26 cellular contexts compared by ENCODE assay signal in genomic region chr2:164905307-164905706, GRCh38. TPM values are rescaled to one million over a fixed set of nuclear protein-coding genes. Genes with fewer than 3 reads are reported as not detected.
DNase-seq lines count a peak whose midpoint lies in the region; ATAC-seq and TF ChIP-seq lines count a peak whose summit lies in the region.
"Had no signal": no experiment of that assay in that cellular context is flagged by ENCODE, and none has a peak within 500 bp of the region (broad histone marks: within the 10 kb centered on the region; RNA-seq: fewer than 3 reads in every experiment).

No MANE protein-coding gene starts in this region.

- in situ Hi-C loops in IMR-90 (cut with MboI; ENCODE audit: low sequenced_read_pairs) = loop anchor here (25.0 kb wide), 1 partner anchor 168 kb away; no protein-coding TSS in a partner anchor

- ATAC-seq in GM23338 = no peak
- ATAC-seq in IMR-90 (ENCODE audit: low read depth) = no peak
- peak; percentile 75 for ATAC-seq in esophagus mucosa
- no peak for ATAC-seq in GM19452 (IDR thresholded peaks at IDR 0.05; ENCODE audit: unreplicated experiment)
- ATAC-seq: GM12878 had no signal

- H3K27me3 ChIP-seq in GM23338 (ENCODE audit: insufficient read depth) = no peaks in the 10 kb centered on the region
- H3K27me3 ChIP-seq in IMR-90 (ENCODE audit: control insufficient read depth, insufficient read depth, low read length) = no peaks in the 10 kb centered on the region
- H3K27me3 ChIP-seq: BE2C, BLaER1 had no signal

- no peak overlapping the region for H3K4ac ChIP-seq in IMR-90 (ENCODE audit: low read depth, low read length)

- no peak overlapping the region for H3K4me3 Mint-ChIP-seq in GM23338
- H3K4me3 Mint-ChIP-seq: CD14-positive monocyte; CD4-positive, alpha-beta memory T cell; CD4-positive, CD25-positive, alpha-beta regulatory T cell; CD8-positive, alpha-beta memory T cell had no signal

- H3K23ac ChIP-seq in IMR-90 (ENCODE audit: low read depth, low read length) = no peak overlapping the region

- H3K9me1 ChIP-seq in IMR-90 (ENCODE audit: insufficient read depth, low read length) = 0 out of 2 replicates have a peak, but pooled peaks cover 3% of the 10 kb centered on the region

- BruUV-seq in IMR-90 (replicated peaks; lab: Mats Ljungman, UMichigan) = no TSS peak

- H3K27me3 Mint-ChIP-seq in GM23338 (ENCODE audit: insufficient read depth, low read depth, poor library complexity) = no peaks in the 10 kb centered on the region
- H3K27me3 Mint-ChIP-seq: CD4-positive, alpha-beta memory T cell; CD8-positive, alpha-beta memory T cell had no signal

- no peak overlapping the region for H2AK5ac ChIP-seq in IMR-90 (ENCODE audit: low read depth, low read length)

- no peak for DNase-seq in GM23338 (ENCODE audit: low spot score)
- no peak for DNase-seq in IMR-90
- no peak for DNase-seq in erythroblast (lab: John Stamatoyannopoulos, UW)
- DNase-seq: 8988T; ACHN; BE2C; C1 segment of cervical spinal cord; CD4-positive, alpha-beta memory T cell; CD4-positive, CD25-positive, alpha-beta regulatory T cell; CD8-positive, alpha-beta memory T cell; COR-L47; DMS 273 treated with DMSO at 0.1 percent for 48 hours; DMS153; DMS53; DMS79; DND-41; EL; GDM1 had no signal

- CTCF ChIA-PET in IMR-90 (lab: Yijun Ruan, JAX) = no interaction called here

- H3K27ac ChIP-seq in GM23338 (ENCODE audit: low read depth) (no peak overlapping the region), IMR-90 (ENCODE audit: insufficient read depth, low read length) (no peak overlapping the region)
- H3K27ac ChIP-seq: BLaER1 had no signal

- no peaks in the 10 kb centered on the region for H3K9me2 ChIP-seq in GM23338 (ENCODE audit: insufficient read depth)

- no peak overlapping the region for H4K8ac ChIP-seq in IMR-90 (ENCODE audit: low read depth in 2 of 2, low read length in 2 of 2)

- intact Hi-C loops in IMR-90 (cut with micrococcal nuclease) = no loop called here

- no peak overlapping the region for H2BK5ac ChIP-seq in IMR-90 (ENCODE audit: low read depth, low read length, poor library complexity, severe bottlenecking)

- H2AFZ ChIP-seq in GM23338 (0 out of 2 replicates have a peak overlapping the region, but pooled peaks have one; percentile 12), IMR-90 (replicated peaks; ENCODE audit: low read length, poor library complexity) (no peak overlapping the region)

- no peak overlapping the region for H3K4me2 ChIP-seq in GM23338
- H3K4me2 ChIP-seq in IMR-90 (ENCODE audit: low read depth, low read length) = no peak overlapping the region
- H3K4me2 ChIP-seq: BLaER1 had no signal

- H3K4me3 ChIP-seq in GM23338 (no peak overlapping the region), IMR-90 (ENCODE audit: insufficient read depth, low read depth, low read length) (no peak overlapping the region)
- H3K4me3 ChIP-seq: BLaER1, GM12878 had no signal

- no peak overlapping the region for H4K91ac ChIP-seq in IMR-90 (ENCODE audit: insufficient read depth, low read depth, low read length)

- H3K4me1 Mint-ChIP-seq in GM23338 = peaks cover 6% of the 10 kb centered on the region; the same call in 2 of the 3 replicates
- H3K4me1 Mint-ChIP-seq: CD4-positive, alpha-beta memory T cell; CD8-positive, alpha-beta memory T cell had no signal

- no peak overlapping the region for H3K14ac ChIP-seq in IMR-90 (replicated peaks; ENCODE audit: low read depth, low read length)

- no peaks in the 10 kb centered on the region for H3K79me2 ChIP-seq in GM23338 (replicated peaks; ENCODE audit: insufficient read depth)

- TF ChIP-seq POLR2A in IMR-90 (IDR thresholded peaks at IDR 0.05; ENCODE audit: low read depth, low read length) (no peak), erythroblast (IDR thresholded peaks at IDR 0.05; ENCODE audit: low read length) (no peak)

- no peak overlapping the region for H2AK9ac ChIP-seq in IMR-90 (replicated peaks; ENCODE audit: low read depth, low read length, poor library complexity)

- POLR2A ChIA-PET in IMR-90 (lab: Charles Lee; ENCODE audit: unreplicated experiment) = no interaction called here

- no peaks in the 10 kb centered on the region for H3K4me1 ChIP-seq in GM23338 (ENCODE audit: insufficient read depth)
- peaks cover 6% of the 10 kb centered on the region for H3K4me1 ChIP-seq in IMR-90 (ENCODE audit: control insufficient read depth, insufficient read depth, low read length)
- H3K4me1 ChIP-seq: BE2C, BLaER1 had no signal

- no peaks in the 10 kb centered on the region for H3K36me3 Mint-ChIP-seq in GM23338 (ENCODE audit: low read depth)
- H3K36me3 Mint-ChIP-seq: CD14-positive monocyte; CD4-positive, alpha-beta memory T cell; CD4-positive, CD25-positive, alpha-beta regulatory T cell; CD8-positive, alpha-beta memory T cell had no signal

- no peak overlapping the region for H2BK20ac ChIP-seq in IMR-90 (ENCODE audit: low read depth, low read length)

- no peak overlapping the region for H2BK15ac ChIP-seq in IMR-90 (ENCODE audit: low read depth, low read length)

- no peak for TF ChIP-seq RAD21 in IMR-90 (IDR thresholded peaks at IDR 0.05; ENCODE audit: low read length)

- no peaks in the 10 kb centered on the region for H3K9me3 ChIP-seq in IMR-90 (ENCODE audit: control insufficient read depth, insufficient read depth, low read length)
- H3K9me3 ChIP-seq: BE2C, BLaER1 had no signal

- TF ChIP-seq CTCF in GM23338 (conservative IDR thresholded peaks at IDR 0.05; ENCODE audit: low read depth in 2 of 2) (no peak), IMR-90 (conservative IDR thresholded peaks at IDR 0.05; ENCODE audit: low read depth, low read length) (no peak)

- no peak overlapping the region for H4K5ac ChIP-seq in IMR-90 (ENCODE audit: low read depth, low read length)

- H3F3A ChIP-seq in GM23338 (replicated peaks; ENCODE audit: low read depth) = no peaks in the 10 kb centered on the region

- no peaks in the 10 kb centered on the region for H3K79me1 ChIP-seq in IMR-90 (ENCODE audit: low read depth in 1 of 2, low read length in 2 of 2)

- dilution Hi-C loops in IMR-90 (cut with HindIII; ENCODE audit: low sequenced_read_pairs, unreplicated experiment) = no loop called here

- H3K9ac ChIP-seq in IMR-90 (ENCODE audit: low read depth, low read length) = no peak overlapping the region
- H3K9ac ChIP-seq: BLaER1 had no signal

- H3K56ac ChIP-seq in IMR-90 (ENCODE audit: extremely low read depth, insufficient read depth, low read length) = no peak overlapping the region

- WGBS in IMR-90 (ENCODE audit: extremely low coverage in 2 of 2, insufficient read length in 1 of 2), 2 experiments = no CpG with 5 or more reads among the region's 6 CpGs

- no peak overlapping the region for H2BK120ac ChIP-seq in IMR-90 (ENCODE audit: low read depth, low read length)

- H3K27ac Mint-ChIP-seq in GM23338 = no peak overlapping the region
- H3K27ac Mint-ChIP-seq: CD14-positive monocyte; CD4-positive, alpha-beta memory T cell; CD4-positive, CD25-positive, alpha-beta regulatory T cell; CD8-positive, alpha-beta memory T cell had no signal

- H3K36me3 ChIP-seq in GM23338 (ENCODE audit: insufficient read depth) = no peaks in the 10 kb centered on the region
- no peaks in the 10 kb centered on the region for H3K36me3 ChIP-seq in IMR-90 (ENCODE audit: control insufficient read depth, insufficient read depth, low read length)
- H3K36me3 ChIP-seq: BE2C, BLaER1 had no signal

- H3K9me3 Mint-ChIP-seq in GM23338 = no peaks in the 10 kb centered on the region
- H3K9me3 Mint-ChIP-seq: CD14-positive monocyte had no signal

- H4K20me1 ChIP-seq in GM23338 (replicated peaks; ENCODE audit: insufficient read depth) (no peaks in the 10 kb centered on the region), IMR-90 (ENCODE audit: insufficient read depth, low read length) (no peaks in the 10 kb centered on the region)
- H4K20me1 ChIP-seq: BLaER1 had no signal

- peak overlapping the region; percentile 3; the same call in 1 of the 2 replicates for H3K18ac ChIP-seq in IMR-90 (ENCODE audit: low read depth, low read length)

TF ChIP-seq in IMR-90, 13 proteins besides CTCF, POLR2A, EP300 and RAD21:
- no peak for TF ChIP-seq USF2 (IDR thresholded peaks at IDR 0.05; ENCODE audit: low read depth, low read length)
- no peak for TF ChIP-seq CEBPB (IDR thresholded peaks at IDR 0.05; ENCODE audit: low read depth, low read length)
- no peak for TF ChIP-seq CHD1 (IDR thresholded peaks at IDR 0.05; ENCODE audit: low read depth, low read length)
- no peak for TF ChIP-seq BHLHE40 (IDR thresholded peaks at IDR 0.05; ENCODE audit: low read depth, low read length)
- no peak for TF ChIP-seq NFE2L2 (IDR thresholded peaks at IDR 0.05; ENCODE audit: low read depth, low read length)
- TF ChIP-seq FOS (IDR thresholded peaks at IDR 0.05; ENCODE audit: low read depth, low read length) = no peak
- no peak for TF ChIP-seq ELK1 (IDR thresholded peaks at IDR 0.05; ENCODE audit: borderline replicate concordance, low read depth, low read length)
- TF ChIP-seq MXI1 (IDR thresholded peaks at IDR 0.05; ENCODE audit: borderline replicate concordance, low read depth, low read length) = no peak
- no peak for TF ChIP-seq MAZ (IDR thresholded peaks at IDR 0.05; ENCODE audit: borderline replicate concordance, low read depth, low read length)
TF ChIP-seq in IMR-90: peak in this region for 0.

RNA-seq across cellular contexts. Expression of gene SLC38A11, which starts 50.0 kb away (rescaled TPM):
- total RNA-seq in GM23338 (2014; rRNA removed; shearing (Covaris generic)) = not detected in 2 replicates
- not detected in 2 replicates for polyA plus RNA-seq in GM23338 (2016; fragmentation: Nextera tagmentation; extraction: Ambion mirVana)
- total RNA-seq in IMR-90 (2012; rRNA removed) = under 0.01 and 0.18 TPM in 2 replicates
- polyA plus RNA-seq in IMR-90 (2012; rRNA removed) = 0.07 and 0.21 TPM in 2 replicates
- 0.02 TPM in 1 of 2 replicates, not detected in the other for polyA plus RNA-seq in IMR-90 (2012; cell fraction: cytosol; rRNA removed)
- polyA plus RNA-seq in IMR-90 (2012; cell fraction: nucleus; rRNA removed; ENCODE audit: low replicate concordance) = 0.09 and 1.0 TPM in 2 replicates
- total RNA-seq in esophagus mucosa = 0.48 TPM
- total RNA-seq: A673; CD4-positive, alpha-beta memory T cell; CD4-positive, CD25-positive, alpha-beta regulatory T cell; CD8-positive, alpha-beta memory T cell; Daoy; G401; GM12878 had no signal
- polyA plus RNA-seq: CD14-positive monocyte; CD4-positive, alpha-beta memory T cell; CD4-positive, CD25-positive, alpha-beta regulatory T cell; CD8-positive, alpha-beta memory T cell; GM12878 had no signal
